9 cellular contexts compared by ENCODE assay signal in the genomic region with DNA sequence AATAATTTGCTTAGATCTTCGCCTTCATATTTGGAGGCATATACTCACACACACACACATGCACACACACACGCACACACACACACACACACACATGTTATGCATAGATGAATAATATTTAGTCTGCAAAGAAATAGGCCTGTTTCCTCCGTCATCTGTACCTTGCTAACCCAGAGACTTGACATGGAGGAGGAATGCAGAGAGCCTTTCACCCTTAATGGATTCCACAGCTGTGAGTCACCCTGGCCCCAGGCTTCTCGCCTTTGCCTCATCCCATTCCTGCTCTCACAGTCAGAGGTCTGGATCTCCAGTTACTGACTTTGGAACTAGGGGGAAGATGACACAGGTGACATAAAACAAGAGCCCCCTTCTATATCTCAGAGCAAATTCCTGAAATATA. TPM values are rescaled to one million over a fixed set of nuclear protein-coding genes. Genes with fewer than 3 reads are reported as not detected.
DNase-seq lines count a peak whose midpoint lies in the region; ATAC-seq and TF ChIP-seq lines count a peak whose summit lies in the region.
"Had no signal": no experiment of that assay in that cellular context is flagged by ENCODE, and none has a peak within 500 bp of the region (broad histone marks: within the 10 kb centered on the region; RNA-seq: fewer than 3 reads in every experiment).

No MANE protein-coding gene starts in this region.

- intact Hi-C loops in gastrocnemius medialis (cut with DNase I; ENCODE audit: low total_unique reads) = no loop called here
- intact Hi-C loops in tibial artery (cut with DNase I; ENCODE audit: low total_unique reads) = no loop called here

- no peaks in the 10 kb centered on the region for H3K9me2 ChIP-seq in hepatocyte (replicated peaks; ENCODE audit: insufficient read depth)

- TF ChIP-seq POLR2A in gastrocnemius medialis (IDR thresholded peaks at IDR 0.05) = no peak

- H3K36me3 Mint-ChIP-seq in effector memory CD8-positive, alpha-beta T cell (ENCODE audit: insufficient read depth) = no peaks in the 10 kb centered on the region
- H3K36me3 Mint-ChIP-seq in T-cell = no peaks in the 10 kb centered on the region

- H3K79me2 ChIP-seq in hepatocyte = peaks cover 84% of the 10 kb centered on the region

- H3K27me3 ChIP-seq in HAP-1 (ENCODE audit: low read depth) (no peaks in the 10 kb centered on the region), hepatocyte (no peaks in the 10 kb centered on the region), gastrocnemius medialis (no peaks in the 10 kb centered on the region), tibial artery (no peaks in the 10 kb centered on the region)

- H3K4me1 ChIP-seq in HAP-1 (peaks cover 52% of the 10 kb centered on the region), hepatocyte (ENCODE audit: insufficient read depth) (peaks cover 33% of the 10 kb centered on the region), gastrocnemius medialis (peaks cover 51 to 55% of the 10 kb centered on the region in 2 donors), tibial artery (peaks cover 0 to 23% (median 10%) of the 10 kb centered on the region in 4 donors)

- H3K4me3 Mint-ChIP-seq in effector memory CD8-positive, alpha-beta T cell = no peak overlapping the region
- H3K4me3 Mint-ChIP-seq in T-cell = no peak overlapping the region

- peaks cover 0 to 3% of the 10 kb centered on the region in 2 donors for H3K9me3 Mint-ChIP-seq in effector memory CD8-positive, alpha-beta T cell
- peaks cover 0 to 6% (median 0%) of the 10 kb centered on the region in 3 donors for H3K9me3 Mint-ChIP-seq in T-cell

- no peak overlapping the region for H3K27ac Mint-ChIP-seq in effector memory CD8-positive, alpha-beta T cell
- no peak overlapping the region for H3K27ac Mint-ChIP-seq in T-cell

- H3K4me2 ChIP-seq in hepatocyte = peak overlapping the region; percentile 26

- H3K4me1 Mint-ChIP-seq in effector memory CD8-positive, alpha-beta T cell (ENCODE audit: low read depth in 2 of 2) = no peaks in the 10 kb centered on the region
- no peaks in the 10 kb centered on the region for H3K4me1 Mint-ChIP-seq in T-cell

- peak; percentile 82 to 99 for ATAC-seq in gastrocnemius medialis
- no peak for ATAC-seq in effector memory CD8-positive, alpha-beta T cell (replicated peaks)
- no peak for ATAC-seq in T-cell (replicated peaks in 1 of 4)

- no peak overlapping the region for H2AFZ ChIP-seq in hepatocyte

- in situ Hi-C loops in HAP-1 (cut with MboI; ENCODE audit: low sequenced_read_pairs) (no loop called here), gastrocnemius medialis (cut with MboI; ENCODE audit: low sequenced_read_pairs in 4 of 4) (no loop called here)

- H3K9me3 ChIP-seq in HAP-1 (no peaks in the 10 kb centered on the region), hepatocyte (ENCODE audit: low read depth) (no peaks in the 10 kb centered on the region), gastrocnemius medialis (no peaks in the 10 kb centered on the region), tibial artery (no peaks in the 10 kb centered on the region)

- no peaks in the 10 kb centered on the region for H3K36me3 ChIP-seq in HAP-1 (replicated peaks)
- no peaks in the 10 kb centered on the region for H3K36me3 ChIP-seq in hepatocyte (replicated peaks; ENCODE audit: insufficient read depth, low read depth)
- H3K36me3 ChIP-seq in gastrocnemius medialis = no peaks in the 10 kb centered on the region
- no peaks in the 10 kb centered on the region for H3K36me3 ChIP-seq in tibial artery

- H3K27me3 Mint-ChIP-seq in effector memory CD8-positive, alpha-beta T cell = no peaks in the 10 kb centered on the region
- H3K27me3 Mint-ChIP-seq in T-cell = no peaks in the 10 kb centered on the region

- POLR2A ChIA-PET in T-cell (lab: Charles Lee) = no interaction called here

- CTCF ChIA-PET in T-cell (lab: Charles Lee) = no interaction called here

- H3K4me3 ChIP-seq in HAP-1 (no peak overlapping the region), hepatocyte (no peak overlapping the region), gastrocnemius medialis (no peak overlapping the region), tibial artery (no peak overlapping the region)

- DNase-seq in HAP-1 (ENCODE audit: low spot score in 2 of 2) (peak; percentile 50 to 79), amniotic stem cell (lab: John Stamatoyannopoulos, UW) (peak; percentile 84), hepatocyte (ENCODE audit: low spot score) (peak; percentile 89), gastrocnemius medialis (peak; percentile 33 to 84), T-cell (no peak), tibial artery (no peak)
- no peak for DNase-seq in effector memory CD8-positive, alpha-beta T cell
- DNase-seq in activated effector memory CD4-positive, alpha-beta T cell treated with Interleukin-2 at 50 U/mL for 16 hours = no peak
- DNase-seq: activated CD4-positive, alpha-beta T cell treated with anti-CD3 and anti-CD28 coated beads, Interleukin-2, amount 50 U/mL, for 48 hours had no signal

- TF ChIP-seq CTCF in hepatocyte (IDR thresholded peaks at IDR 0.05; ENCODE audit: poor library complexity) (no peak), gastrocnemius medialis (IDR thresholded peaks at IDR 0.05 in 4 of 5, conservative IDR thresholded peaks at IDR 0.05 in 1 of 5) (no peak), tibial artery (IDR thresholded peaks at IDR 0.05) (no peak)

- no peaks in the 10 kb centered on the region for H4K20me1 ChIP-seq in hepatocyte (ENCODE audit: insufficient read depth, poor library complexity, severe bottlenecking)

- H3K27ac ChIP-seq in hepatocyte (peak overlapping the region; percentile 84), gastrocnemius medialis (peak overlapping the region; percentile 48 to 70 (median 56)), tibial artery (no peak overlapping the region)

- 59% methylated on average over 4 of the region's 4 CpGs for WGBS in hepatocyte (ENCODE audit: low lambda C conversion rate, missing lambda C conversion rate)

RNA-seq across cellular contexts. Expression of a gene that starts 29.7 kb away (rescaled TPM):
- total RNA-seq in hepatocyte = 13.8 and 27.5 TPM in 2 replicates
- polyA plus RNA-seq in hepatocyte = 7.8 and 8.6 TPM in 2 replicates
- total RNA-seq in gastrocnemius medialis = 10 to 100 TPM in 2 of 4 donors, 1 to 10 TPM in 2; 9.3 to 13.3 (median 11.4) TPM
- 1 to 10 TPM; 1.1 to 5.3 (median 2.5) TPM for total RNA-seq in T-cell

Comparison
In these comparisons a context has a peak if more than half of its experiments do, and no peak if none do; other contexts are left out.
1. DNase-seq: peak in HAP-1 (2 of 2), amniotic stem cell (single experiment), hepatocyte (single experiment) and gastrocnemius medialis (2 of 2); none in effector memory CD8-positive, alpha-beta T cell (0 of 3), T-cell (0 of 34), activated effector memory CD4-positive, alpha-beta T cell treated with Interleukin-2 at 50 U/mL for 16 hours (single experiment) and tibial artery (0 of 2).
2. H3K27ac ChIP-seq: peak in hepatocyte (single experiment) and gastrocnemius medialis (4 of 4); none in tibial artery (0 of 2).
3. ATAC-seq: peak in gastrocnemius medialis (2 of 2); none in effector memory CD8-positive, alpha-beta T cell (single experiment) and T-cell (0 of 4).